ENCODE assay signal across 35 cellular contexts in the genomic region with DNA sequence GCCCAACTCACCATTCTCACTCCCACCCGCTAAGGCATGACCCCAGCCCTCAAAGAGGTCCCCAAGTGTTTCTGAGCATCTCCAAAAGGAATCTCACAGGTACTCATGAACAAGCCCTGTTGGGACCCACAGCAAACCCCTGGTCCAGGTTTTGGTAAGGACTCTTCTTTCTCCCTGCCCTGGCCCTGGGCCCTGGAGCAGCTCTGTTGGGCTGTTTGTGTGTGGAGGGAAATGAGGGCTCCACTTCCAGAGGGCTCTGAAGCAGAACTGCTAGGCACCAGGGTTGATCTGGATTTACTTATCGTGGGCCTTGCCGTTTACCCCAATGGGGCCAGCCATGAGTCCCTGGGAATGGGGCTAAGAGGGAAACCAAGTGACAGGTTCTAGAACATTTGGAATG.
"Had no signal": no experiment of that assay in that cellular context is flagged by ENCODE, and none has a peak within 500 bp of the region (broad histone marks: within the 10 kb centered on the region; RNA-seq: fewer than 3 reads in every experiment).

No MANE protein-coding gene starts in this region.

- H3K9me3 ChIP-seq: MG63 had no signal

- H3K9ac ChIP-seq: KMS-11 had no signal

- H3K36me3 ChIP-seq: MG63 had no signal

- H3K4me2 ChIP-seq: KMS-11 had no signal

- H3K27me3 ChIP-seq: MG63 had no signal

- DNase-seq: Karpas-422, Kasumi-1, KBM-7, KG1, MG63, MM.1S, MV-4-11, NCI-H1048, NCI-H1092, NCI-H1092 treated with DMSO at 0.1 percent for 48 hours, NCI-H1105, NCI-H1105 treated with DMSO at 0.1 percent for 48 hours, NCI-H1417, NCI-H1417 treated with DMSO at 0.1 percent for 48 hours, NCI-H1436, NCI-H1436 treated with DMSO at 0.1 percent for 48 hours, NCI-H146, NCI-H1694, NCI-H1694 treated with DMSO at 0.1 percent for 48 hours, NCI-H187, NCI-H187 treated with DMSO at 0.1 percent for 48 hours, NCI-H1930, NCI-H2029, NCI-H2029 treated with DMSO at 0.1 percent for 48 hours, NCI-H2081 treated with DMSO at 0.1 percent for 48 hours, NCI-H2107, NCI-H2171, NCI-H2171 treated with DMSO at 0.1 percent for 48 hours, NCI-H2227 treated with DMSO at 0.1 percent for 48 hours, NCI-H226, NCI-H345, NCI-H446 treated with DMSO at 0.1 percent for 48 hours, NCI-H510A, NCI-H510A treated with DMSO at 0.1 percent for 48 hours had no signal

- H3K27ac ChIP-seq: KMS-11 had no signal

- H3K4me3 ChIP-seq: MG63 had no signal
